Comparison of ENCODE assay signal across 25 cellular contexts in the genomic region with DNA sequence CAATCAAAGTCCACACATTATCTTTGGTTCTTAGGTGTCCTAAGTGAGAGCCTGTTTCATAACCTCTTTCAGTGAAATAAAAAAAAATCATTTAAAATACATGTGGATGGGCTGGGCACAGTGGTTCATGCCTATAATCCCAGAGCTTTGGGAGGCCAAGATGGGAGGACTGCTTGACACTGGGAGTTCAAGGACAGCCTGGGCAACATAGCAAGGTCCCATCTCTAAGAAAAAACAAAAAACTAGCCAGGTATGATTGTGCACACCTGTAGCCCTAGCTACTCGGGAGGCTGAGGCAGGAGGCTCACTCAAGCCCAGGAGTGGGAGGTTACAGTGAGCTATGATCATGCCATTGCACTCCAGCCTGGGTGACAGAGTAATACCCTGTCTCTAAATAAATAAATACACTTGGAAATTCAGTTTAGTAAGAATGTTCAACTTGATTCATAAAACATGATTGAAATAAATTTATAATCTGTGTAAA.
"Had no signal": no experiment of that assay in that cellular context is flagged by ENCODE, and none has a peak within 500 bp of the region (broad histone marks: within the 10 kb centered on the region; RNA-seq: fewer than 3 reads in every experiment).

No MANE protein-coding gene starts in this region.

- H3K27me3 ChIP-seq: body of pancreas, colonic mucosa, esophagus squamous epithelium had no signal

- H3K36me3 ChIP-seq: colonic mucosa, esophagus squamous epithelium had no signal

- H3K9me3 Mint-ChIP-seq: activated B cell treated with CpG ODN at 0.5 μM for 24 hours; activated CD8-positive, alpha-beta T cell treated with anti-CD3 and anti-CD28 coated beads for 36 hours; activated T-cell treated with anti-CD3 and anti-CD28 coated beads, Interleukin-2, amount 50 U/mL, for 4 hours; activated T-helper 17 cell treated with anti-CD3 and anti-CD28 coated beads, Interleukin-2, amount 50 U/mL, for 72 hours had no signal

- H3K4me3 Mint-ChIP-seq: activated B cell treated with CpG ODN at 0.5 μM for 24 hours; activated CD8-positive, alpha-beta T cell treated with anti-CD3 and anti-CD28 coated beads for 36 hours; activated naive CD8-positive, alpha-beta T cell; activated T-cell treated with anti-CD3 and anti-CD28 coated beads, Interleukin-2, amount 50 U/mL, for 4 hours; activated T-helper 17 cell treated with anti-CD3 and anti-CD28 coated beads, Interleukin-2, amount 50 U/mL, for 72 hours had no signal

- H3K27me3 Mint-ChIP-seq: activated B cell treated with CpG ODN at 0.5 μM for 24 hours; activated CD8-positive, alpha-beta T cell treated with anti-CD3 and anti-CD28 coated beads for 36 hours; activated naive CD8-positive, alpha-beta T cell; activated T-helper 17 cell treated with anti-CD3 and anti-CD28 coated beads, Interleukin-2, amount 50 U/mL, for 72 hours had no signal

- H3K27ac ChIP-seq: colonic mucosa, epithelial cell of prostate, esophagus squamous epithelium had no signal

- DNase-seq: activated B cell treated with CpG ODN at 0.5 μM for 24 hours; activated CD4-positive, alpha-beta T cell treated with anti-CD3 and anti-CD28 coated beads for 48 hours; activated CD4-positive, alpha-beta T cell treated with anti-CD3 and anti-CD28 coated beads, Interleukin-2, amount 50 U/mL, for 1 hour; activated CD4-positive, alpha-beta T cell treated with anti-CD3 and anti-CD28 coated beads, Interleukin-2, amount 50 U/mL, for 48 hours; activated CD8-positive, alpha-beta memory T cell treated with anti-CD3 and anti-CD28 coated beads for 24 hours; activated CD8-positive, alpha-beta T cell treated with anti-CD3 and anti-CD28 coated beads for 36 hours; activated effector memory CD4-positive, alpha-beta T cell treated with Interleukin-2 at 50 U/mL for 16 hours; activated gamma-delta T cell treated with Interleukin-2 at 50 U/mL for 16 hours; activated naive CD4-positive, alpha-beta T cell treated with anti-CD3 and anti-CD28 coated beads, Interleukin-2, amount 50 U/mL, for 16 hours; activated naive CD4-positive, alpha-beta T cell treated with Interleukin-2 at 50 U/mL for 16 hours; activated T-cell treated with anti-CD3 and anti-CD28 coated beads, Interleukin-2, amount 50 U/mL, for 4 hours; amniotic stem cell; anterior cingulate cortex; central memory CD4-positive, alpha-beta T cell; cerebellar nuclear complex; colonic mucosa; effector CD8-positive, alpha-beta T cell; esophagus squamous epithelium; foreskin melanocyte; T-helper 2 cell had no signal

- H3K4me3 ChIP-seq: body of pancreas, colonic mucosa, esophagus squamous epithelium had no signal

- H3K27ac Mint-ChIP-seq: activated B cell treated with CpG ODN at 0.5 μM for 24 hours; activated CD8-positive, alpha-beta T cell treated with anti-CD3 and anti-CD28 coated beads for 36 hours; activated naive CD8-positive, alpha-beta T cell; activated T-helper 17 cell treated with anti-CD3 and anti-CD28 coated beads, Interleukin-2, amount 50 U/mL, for 72 hours had no signal

- ATAC-seq: activated CD4-positive, CD25-positive, alpha-beta regulatory T cell treated with anti-CD3 and anti-CD28 coated beads, Interleukin-2, amount 50 U/mL, for 24 hours; activated CD8-positive, alpha-beta T cell treated with anti-CD3 and anti-CD28 coated beads for 36 hours; activated T-cell treated with anti-CD3 and anti-CD28 coated beads, Interleukin-2, amount 50 U/mL, for 4 hours; activated T-helper 17 cell treated with anti-CD3 and anti-CD28 coated beads, Interleukin-2, amount 50 U/mL, for 72 hours; body of pancreas had no signal

- H3K9me3 ChIP-seq: body of pancreas, colonic mucosa, esophagus squamous epithelium had no signal
